17 cellular contexts compared by ENCODE assay signal in genomic region chr10:78905940-78906308, GRCh38.
DNase-seq lines count a peak whose midpoint lies in the region; ATAC-seq and TF ChIP-seq lines count a peak whose summit lies in the region.
"Had no signal": no experiment of that assay in that cellular context is flagged by ENCODE, and none has a peak within 500 bp of the region (broad histone marks: within the 10 kb centered on the region; RNA-seq: fewer than 3 reads in every experiment).

No MANE protein-coding gene starts in this region.

- H3K27me3 ChIP-seq in ascending aorta, result no peaks in the 10 kb centered on the region

- no peak overlapping the region for H3K27ac ChIP-seq in ascending aorta
- H3K27ac ChIP-seq: foreskin keratinocyte, HL-60, KMS-11, lower lobe of right lung had no signal

- no peaks in the 10 kb centered on the region for H3K36me3 ChIP-seq in ascending aorta
- H3K36me3 ChIP-seq: lower lobe of right lung had no signal

- TF ChIP-seq CTCF in ascending aorta (IDR thresholded peaks at IDR 0.05), result no peak

- peak; percentile 48 for DNase-seq in Ammon's horn (ENCODE audit: low spot score)
- DNase-seq in DMS79 treated with DMSO at 0.1 percent for 48 hours (lab: John Stamatoyannopoulos, UW), result peak; percentile 53
- DNase-seq in NCI-H345 treated with DMSO at 0.1 percent for 48 hours (lab: John Stamatoyannopoulos, UW; ENCODE audit: unreplicated experiment), result peak; percentile 77
- peak in 26 of 42 donors; percentile 9 to 63 (median 37) for DNase-seq in head of caudate nucleus
- DNase-seq in ascending aorta (ENCODE audit: low spot score in 2 of 2), result no peak
- DNase-seq: activated CD4-positive, alpha-beta T cell treated with anti-CD3 and anti-CD28 coated beads for 4 hours; activated T-cell treated with anti-CD3 and anti-CD28 coated beads, Interleukin-2, amount 50 U/mL, for 4 hours; foreskin keratinocyte; lower lobe of right lung; NCI-H187 treated with DMSO at 0.1 percent for 48 hours; T-helper 9 cell had no signal

- no peak overlapping the region for H3K4me3 ChIP-seq in ascending aorta
- H3K4me3 ChIP-seq: lower lobe of right lung had no signal

- H3K9me3 ChIP-seq in ascending aorta, result no peaks in the 10 kb centered on the region
- H3K9me3 ChIP-seq: lower lobe of right lung had no signal

- intact Hi-C loops in head of caudate nucleus (cut with DNase I), result no loop called here
- intact Hi-C loops in ascending aorta (cut with DNase I), result no loop called here

- H3K4me1 ChIP-seq in ascending aorta, result no peaks in the 10 kb centered on the region
- H3K4me1 ChIP-seq: foreskin keratinocyte, lower lobe of right lung had no signal

- ATAC-seq in GM19351 (IDR thresholded peaks at IDR 0.05; ENCODE audit: unreplicated experiment) (no peak), HG02571 (IDR thresholded peaks at IDR 0.05; ENCODE audit: unreplicated experiment) (no peak), GM19324 (IDR thresholded peaks at IDR 0.05; ENCODE audit: low FRiP score, unreplicated experiment) (no peak)
- ATAC-seq: activated T-cell treated with anti-CD3 and anti-CD28 coated beads, Interleukin-2, amount 50 U/mL, for 4 hours; foreskin keratinocyte; lower lobe of right lung; naive thymus-derived CD4-positive, alpha-beta T cell had no signal

Comparison
In these comparisons a context has a peak if more than half of its experiments do, and no peak if none do; other contexts are left out.
1. DNase-seq: peak in Ammon's horn (single experiment), DMS79 treated with DMSO at 0.1 percent for 48 hours (single experiment), NCI-H345 treated with DMSO at 0.1 percent for 48 hours (single experiment) and head of caudate nucleus (26 of 42); none in ascending aorta (0 of 2).